Comparison of ENCODE assay signal across 22 cellular contexts in genomic region chr11:117488996-117489952, GRCh38.
"Had no signal": no experiment of that assay in that cellular context is flagged by ENCODE, and none has a peak within 500 bp of the region (broad histone marks: within the 10 kb centered on the region; RNA-seq: fewer than 3 reads in every experiment).

No MANE protein-coding gene starts in this region.

- DNase-seq: activated B cell treated with CpG ODN at 0.5 μM for 24 hours; activated CD4-positive, alpha-beta memory T cell treated with anti-CD3 and anti-CD28 coated beads for 36 hours; activated CD4-positive, alpha-beta T cell treated with anti-CD3 and anti-CD28 coated beads for 4 hours; activated naive CD4-positive, alpha-beta T cell treated with Interleukin-2 at 50 U/mL for 16 hours; activated T-cell treated with anti-CD3 and anti-CD28 coated beads, Interleukin-2, amount 50 U/mL, for 48 hours; amygdala; effector memory CD4-positive, alpha-beta T cell; foreskin melanocyte; immature natural killer cell; left lung; naive thymus-derived CD8-positive, alpha-beta T cell; right cardiac atrium; stimulated activated CD4-positive, alpha-beta T cell treated with anti-CD3 and anti-CD28 coated beads, Interleukin-12 subunit alpha, Interleukin-12 subunit beta, amount 100 ng/mL, for 4 hours; stimulated activated CD4-positive, alpha-beta T cell treated with anti-CD3 and anti-CD28 coated beads, Interleukin-4, amount 100 ng/mL, for 4 hours had no signal

- H3K4me3 ChIP-seq: cardiac muscle cell, hepatocyte, left lung, lung, suprapubic skin, tibial nerve had no signal

- H3K9me3 ChIP-seq: left lung, neutrophil, suprapubic skin, tibial nerve had no signal

- ATAC-seq: esophagus mucosa; left lung; naive thymus-derived CD8-positive, alpha-beta T cell had no signal

- H3K27ac ChIP-seq: cardiac muscle cell, hepatocyte, left lung, neutrophil, parathyroid adenoma, suprapubic skin, tibial nerve had no signal

- H3K27me3 ChIP-seq: cardiac muscle cell had no signal

- H3K36me3 ChIP-seq: cardiac muscle cell, left lung, neutrophil, suprapubic skin, tibial nerve had no signal

- H3K4me1 ChIP-seq: left lung, parathyroid adenoma, suprapubic skin had no signal
